In genomic region chr15:72306211-72306785, GRCh38 we compare ENCODE assay signal across 8 cellular contexts. TPM values are rescaled to one million over a fixed set of nuclear protein-coding genes. Genes with fewer than 3 reads are reported as not detected.
A peak's percentile ranks its signal among the peaks of the same experiment; 100 is the strongest.
DNase-seq lines count a peak whose midpoint lies in the region; ATAC-seq and TF ChIP-seq lines count a peak whose summit lies in the region.

No MANE protein-coding gene starts in this region.

- no peaks in the 10 kb centered on the region for H3K9me3 ChIP-seq in GM23248 (ENCODE audit: low read depth)
- H3K9me3 ChIP-seq in testis = no peaks in the 10 kb centered on the region

- H3K36me3 ChIP-seq in GM23248 (ENCODE audit: low read depth) = no peaks in the 10 kb centered on the region
- H3K36me3 ChIP-seq in testis (ENCODE audit: low read depth, missing control alignments) = no peaks in the 10 kb centered on the region

- H3K4me3 ChIP-seq in GM23248 (no peak overlapping the region), testis (no peak overlapping the region)

- H2AFZ ChIP-seq in GM23248 = no peak overlapping the region

- intact Hi-C loops in testis (cut with DNase I; ENCODE audit: low total_unique reads) = no loop called here

- H3K79me2 ChIP-seq in GM23248 (ENCODE audit: insufficient read depth) = no peaks in the 10 kb centered on the region

- no peak overlapping the region for H3K9ac ChIP-seq in GM23248

- H3K4me2 ChIP-seq in GM23248 (ENCODE audit: unreplicated experiment) = no peak overlapping the region

- H4K20me1 ChIP-seq in GM23248 (ENCODE audit: insufficient read depth) = no peaks in the 10 kb centered on the region

- DNase-seq in GM23248 = peak; percentile 48
- DNase-seq in NOMO-1 (lab: John Stamatoyannopoulos, UW; ENCODE audit: unreplicated experiment in 2 of 2) = peak; percentile 85 to 86
- DNase-seq in activated effector memory CD4-positive, alpha-beta T cell treated with anti-CD3 and anti-CD28 coated beads, Interleukin-2, amount 50 U/mL, for 16 hours = peak; percentile 76
- DNase-seq in iris pigment epithelial cell (ENCODE audit: low read depth) = peak; percentile 66
- DNase-seq in NCI-H1694 treated with DMSO at 0.1 percent for 48 hours (lab: John Stamatoyannopoulos, UW) = no peak
- DNase-seq in testis = no peak

- 58 to 60% methylated on average over 9 to 10 of the region's 10 CpGs for WGBS in GM23248 (ENCODE audit: low coverage in 1 of 2, low lambda C conversion rate in 2 of 2, missing lambda C conversion rate in 2 of 2), 2 experiments
- 74 to 77% methylated on average over 10 of the region's 10 CpGs for WGBS in testis, 2 donors

- H3K4me1 ChIP-seq in GM23248 (ENCODE audit: insufficient read depth) (no peaks in the 10 kb centered on the region), testis (no peaks in the 10 kb centered on the region)

- H3K9me2 ChIP-seq in GM23248 (ENCODE audit: insufficient read depth) = no peaks in the 10 kb centered on the region

- no peak for ATAC-seq in HG03442 (IDR thresholded peaks at IDR 0.05; ENCODE audit: unreplicated experiment)
- no peak for ATAC-seq in HG03565 (IDR thresholded peaks at IDR 0.05; ENCODE audit: unreplicated experiment)

- in situ Hi-C loops in GM23248 (cut with MboI) = no loop called here

- H3F3A ChIP-seq in GM23248 (ENCODE audit: insufficient read depth) = no peaks in the 10 kb centered on the region

- TF ChIP-seq CTCF in testis (IDR thresholded peaks at IDR 0.05) = no peak

- TF ChIP-seq POLR2A in testis (IDR thresholded peaks at IDR 0.05) = no peak

- H3K27me3 ChIP-seq in GM23248 (replicated peaks; ENCODE audit: insufficient read depth) = no peaks in the 10 kb centered on the region
- H3K27me3 ChIP-seq in testis = no peaks in the 10 kb centered on the region

- H3K27ac ChIP-seq in GM23248 (no peak overlapping the region), testis (no peak overlapping the region)

RNA-seq across cellular contexts. Expression of gene CELF6, which starts 13.7 kb away (rescaled TPM):
- total RNA-seq in GM23248 (2014; rRNA removed; shearing (Covaris generic)) = 0.22 and 1.0 TPM in 2 replicates
- polyA plus RNA-seq in GM23248 (2016; fragmentation: Nextera tagmentation; extraction: Ambion mirVana) (0.08 TPM in 1 of 2 replicates, not detected in the other), testis (ENCODE audit: insufficient read depth, low read depth, low replicate concordance) (10.1 TPM)
- 10 to 100 TPM; 19.2 to 22.0 TPM for total RNA-seq in testis

RNA-seq across cellular contexts. Expression of gene PARP6, which starts 33.9 kb away (rescaled TPM):
- 24.7 and 29.7 TPM in 2 replicates for total RNA-seq in GM23248 (2014; rRNA removed; shearing (Covaris generic))
- polyA plus RNA-seq in GM23248 (2016; fragmentation: Nextera tagmentation; extraction: Ambion mirVana) = 27.5 and 36.0 TPM in 2 replicates
- total RNA-seq in testis = 100 to 1,000 TPM; 114 to 182 TPM
- 190 TPM for polyA plus RNA-seq in testis (ENCODE audit: insufficient read depth, low read depth, low replicate concordance)

Comparison
In these comparisons a context has a peak if more than half of its experiments do, and no peak if none do; other contexts are left out.
1. DNase-seq: peak in GM23248 (single experiment), NOMO-1 (2 of 2), activated effector memory CD4-positive, alpha-beta T cell treated with anti-CD3 and anti-CD28 coated beads, Interleukin-2, amount 50 U/mL, for 16 hours (single experiment) and iris pigment epithelial cell (single experiment); none in NCI-H1694 treated with DMSO at 0.1 percent for 48 hours (single experiment) and testis (single experiment).
2. RNA of gene CELF6, which starts 13.7 kb away (total RNA-seq): 19.2 to 22.0 TPM in testis; 0.22 to 1.0 TPM in GM23248; every median in the first group is over 10 times any median in the second.